ENCODE assay signal across 1 cellular context in genomic region chr21:44345495-44345894, GRCh38.
TF ChIP-seq lines count a peak whose summit lies in the region.

No MANE protein-coding gene starts in this region.

TF ChIP-seq in K562, 482 proteins besides CTCF, POLR2A, EP300 and RAD21:
- TF ChIP-seq THRB (CRISPR knock-in tag; conservative IDR thresholded peaks at IDR 0.05) (no peak), MAX (CRISPR knock-in tag; IDR thresholded peaks at IDR 0.05) (0 out of 2 replicates have a peak, but pooled peaks have one; percentile 14)
TF ChIP-seq in K562: peak in this region for 1.
